ENCODE assay signal across 8 cellular contexts in the genomic region with DNA sequence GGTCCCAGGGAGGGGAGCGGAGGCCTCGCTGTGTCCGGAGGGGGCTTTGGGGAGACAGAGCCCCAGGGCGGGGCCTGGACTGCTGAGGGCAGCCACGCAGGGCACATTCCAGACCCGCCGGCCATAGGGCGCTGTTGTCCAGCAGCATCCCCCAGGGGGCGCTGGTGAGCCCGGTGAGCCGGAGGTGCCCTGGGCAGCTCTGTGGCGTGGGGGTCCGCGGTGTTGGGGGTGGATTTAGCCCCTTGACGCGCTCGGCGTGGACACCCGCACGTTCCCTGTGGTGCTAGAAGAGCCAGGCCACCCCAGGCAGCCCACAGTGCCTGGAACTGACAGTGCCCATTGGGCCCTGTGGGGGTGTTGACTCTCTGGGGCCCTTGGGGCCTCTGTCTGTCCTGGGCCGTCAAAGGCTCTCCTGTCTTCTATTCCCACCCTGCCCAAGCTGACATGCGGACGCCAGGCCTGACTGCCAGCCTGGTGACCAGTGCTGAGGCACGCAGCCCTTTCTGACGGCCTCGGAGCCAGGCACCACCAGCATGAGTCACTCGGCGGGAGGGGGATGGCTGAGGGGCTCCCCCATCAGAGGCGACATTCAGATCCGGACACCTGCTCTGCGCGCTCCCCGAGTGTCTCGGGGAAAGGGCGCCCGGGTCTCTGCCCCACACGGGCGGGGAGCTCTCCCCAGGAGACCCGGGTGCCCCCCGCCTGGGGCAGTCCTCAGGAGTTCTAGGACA. TPM values are rescaled to one million over a fixed set of nuclear protein-coding genes. Genes with fewer than 3 reads are reported as not detected.
A peak's percentile ranks its signal among the peaks of the same experiment; 100 is the strongest.
DNase-seq lines count a peak whose midpoint lies in the region; ATAC-seq and TF ChIP-seq lines count a peak whose summit lies in the region.

No MANE protein-coding gene starts in this region.

- H3K4me1 Mint-ChIP-seq in MCF 10A (ENCODE audit: insufficient read depth, unreplicated experiment): peaks cover 13% of the 10 kb centered on the region

- H3K4me3 ChIP-seq in lung: no peak overlapping the region
- H3K4me3 ChIP-seq in thoracic aorta: no peak overlapping the region

- no peak overlapping the region for H3K4me3 Mint-ChIP-seq in MCF 10A (ENCODE audit: unreplicated experiment)

- WGBS in lung, 2 donors: 59 to 69% methylated on average over 38 to 40 of the region's 40 CpGs

- POLR2A ChIA-PET in GM10248 (lab: Yijun Ruan, JAX): no interaction called here
- POLR2A ChIA-PET in MCF 10A (lab: Yijun Ruan, JAX): no interaction called here

- H3K36me3 Mint-ChIP-seq in MCF 10A (ENCODE audit: insufficient read depth, unreplicated experiment): peaks cover 6% of the 10 kb centered on the region

- TF ChIP-seq CTCF in GM10248 (IDR thresholded peaks at IDR 0.05; ENCODE audit: control extremely low read depth, extremely low read depth, low read depth, missing control alignments): peak; percentile 60
- peak; percentile 63 for TF ChIP-seq CTCF in MCF 10A (IDR thresholded peaks at IDR 0.05; ENCODE audit: unreplicated experiment)
- TF ChIP-seq CTCF in lung (IDR thresholded peaks at IDR 0.05; ENCODE audit: control extremely low read depth, extremely low read depth): peak; percentile 4
- peak; percentile 55 for TF ChIP-seq CTCF in thoracic aorta (IDR thresholded peaks at IDR 0.05)

- ATAC-seq in lung (ENCODE audit: insufficient read depth, low FRiP score) (no peak), thoracic aorta (ENCODE audit: insufficient number of reproducible peaks, low FRiP score, low read depth) (no peak)

- H3K4me1 ChIP-seq in lung (ENCODE audit: control insufficient read depth in 2 of 2, insufficient read depth in 2 of 2, low read length in 2 of 2): peaks cover 8 to 9% of the 10 kb centered on the region in 2 donors
- peaks cover 22 to 31% of the 10 kb centered on the region in 2 donors for H3K4me1 ChIP-seq in thoracic aorta (ENCODE audit: control insufficient read depth in 1 of 2, low read depth in 2 of 2)

- BruUV-seq in MCF 10A (replicated peaks; lab: Mats Ljungman, UMichigan): no TSS peak

- H3K27me3 ChIP-seq in lung (ENCODE audit: control insufficient read depth, insufficient read depth) (no peaks in the 10 kb centered on the region), thoracic aorta (replicated peaks; ENCODE audit: insufficient read depth) (no peaks in the 10 kb centered on the region)

- CTCF ChIA-PET in GM10248 (lab: Yijun Ruan, JAX) (interaction anchor here (0.7 to 6.7 kb wide), 15 partner anchors 9 to 1296 kb away, joined by 3 to 73 read pairs (median 4); no protein-coding TSS in a partner anchor), MCF 10A (lab: Yijun Ruan, JAX) (interaction anchor here (0.6 to 6.5 kb wide), 9 partner anchors 12 to 1840 kb away, joined by 3 to 63 read pairs (median 3); no protein-coding TSS in a partner anchor)

- no peak overlapping the region for H3K27ac Mint-ChIP-seq in MCF 10A (ENCODE audit: low read depth, unreplicated experiment)

- peaks cover 0 to 15% of the 10 kb centered on the region in 2 donors for H3K36me3 ChIP-seq in lung (ENCODE audit: control insufficient read depth in 2 of 2, insufficient read depth in 2 of 2, low read length in 2 of 2)
- H3K36me3 ChIP-seq in thoracic aorta: no peaks in the 10 kb centered on the region

- H3K9me3 ChIP-seq in lung (ENCODE audit: control insufficient read depth in 2 of 2, insufficient read depth in 1 of 2, low read length in 1 of 2): no peaks in the 10 kb centered on the region
- H3K9me3 ChIP-seq in thoracic aorta: no peaks in the 10 kb centered on the region

- intact Hi-C loops in MCF 10A (cut with micrococcal nuclease): no loop called here

- no peaks in the 10 kb centered on the region for H3K9me3 Mint-ChIP-seq in MCF 10A (ENCODE audit: unreplicated experiment)

- DNase-seq in GM10248 (ENCODE audit: extremely low spot score): peak; percentile 58
- DNase-seq in RPMI7951 (ENCODE audit: low read depth): peak; percentile 41
- no peak for DNase-seq in MCF 10A (ENCODE audit: unreplicated experiment)
- no peak for DNase-seq in lung (ENCODE audit: low spot score)
- DNase-seq in thoracic aorta (ENCODE audit: low spot score): no peak
- DNase-seq in AML-193 (lab: John Stamatoyannopoulos, UW): no peak
- no peak for DNase-seq in NCI-H146 (lab: John Stamatoyannopoulos, UW)
- no peak for DNase-seq in NCI-H345 (lab: John Stamatoyannopoulos, UW)

- H3K27me3 Mint-ChIP-seq in MCF 10A (ENCODE audit: insufficient read depth, unreplicated experiment): no peaks in the 10 kb centered on the region

- H3K27ac ChIP-seq in lung (ENCODE audit: low read depth in 1 of 2, low read length in 1 of 2) (no peak overlapping the region), thoracic aorta (no peak overlapping the region)

RNA-seq across cellular contexts. Expression of a gene that starts 23.9 kb away (rescaled TPM):
- 0.72 and 0.98 TPM in 2 replicates for total RNA-seq in RPMI7951 (2014; rRNA removed; shearing (Covaris generic))
- total RNA-seq in MCF 10A (2022): 0.12 and 0.17 TPM in 2 replicates
- 10 to 100 TPM in 1 of 2 donors, 1 to 10 TPM in 1; 6.4 to 24.1 TPM for total RNA-seq in lung
- polyA plus RNA-seq in lung: 1 to 10 TPM; 3.7 to 5.2 TPM
- 10 to 100 TPM in 1 of 2 donors, 1 to 10 TPM in 1; 9.9 to 13.0 TPM for total RNA-seq in thoracic aorta

RNA-seq across cellular contexts. Expression of a gene that starts 57.1 kb away (rescaled TPM):
- 3.1 and 3.7 TPM in 2 replicates for total RNA-seq in RPMI7951 (2014; rRNA removed; shearing (Covaris generic))
- total RNA-seq in MCF 10A (2022) (16.4 and 16.7 TPM in 2 replicates), lung (10 to 100 TPM in 1 of 2 donors, 1 to 10 TPM in 1; 8.5 to 12.1 TPM), thoracic aorta (1 to 10 TPM in 1 of 2 donors, under 1 TPM in 1; 0.68 to 2.0 TPM)
- 1 to 10 TPM; 3.1 to 3.6 TPM for polyA plus RNA-seq in lung

Comparison
In these comparisons a context has a peak if more than half of its experiments do, and no peak if none do; other contexts are left out.
1. DNase-seq: peak in GM10248 (single experiment) and RPMI7951 (single experiment); none in MCF 10A (single experiment), lung (single experiment), thoracic aorta (single experiment), AML-193 (0 of 2), NCI-H146 (single experiment) and NCI-H345 (single experiment).
2. CTCF ChIP-seq: peak in every context shown above with its lines; median percentile 63 in MCF 10A; 60 in GM10248; 55 in thoracic aorta; 4 in lung.